Comparison of ENCODE assay signal across 1 cellular context in the genomic region with DNA sequence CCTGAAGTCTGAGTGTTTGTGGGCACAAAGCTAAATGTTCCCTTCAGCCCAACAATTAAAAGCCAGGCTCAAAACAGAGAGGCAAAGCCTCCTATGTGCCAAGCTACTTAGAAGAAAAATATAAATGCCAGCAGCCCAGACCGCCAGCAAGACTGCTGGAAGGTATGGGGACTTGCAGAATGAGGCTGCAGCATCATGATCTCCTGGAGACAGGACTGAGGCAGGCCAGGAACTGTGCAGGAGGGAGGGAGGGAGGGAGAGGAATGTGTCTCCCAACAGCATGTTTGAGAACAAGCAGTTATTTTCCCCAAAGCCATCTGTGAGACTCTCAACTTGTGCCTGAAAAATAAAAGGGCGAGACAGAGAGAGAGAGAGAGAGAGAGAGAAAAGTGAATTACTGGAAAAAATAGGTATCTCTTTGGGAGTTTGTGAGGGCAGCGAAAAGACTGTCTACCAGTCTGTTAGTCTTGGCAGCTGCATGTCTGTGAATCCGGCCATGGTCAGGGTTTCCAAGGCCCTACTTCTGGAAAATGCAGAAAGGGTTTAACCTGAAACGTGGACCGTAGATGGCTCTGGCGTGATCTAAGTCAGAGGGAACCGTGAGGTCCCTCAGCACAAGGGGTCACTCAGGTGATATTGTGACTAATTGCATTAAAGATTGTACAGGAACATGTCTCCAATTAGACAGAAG.
TF ChIP-seq lines count a peak whose summit lies in the region.

No MANE protein-coding gene starts in this region.

TF ChIP-seq in HCT116, 20 proteins besides CTCF, POLR2A, EP300 and RAD21:
- TF ChIP-seq ATF3 (IDR thresholded peaks at IDR 0.05) (no peak), EGR1 (IDR thresholded peaks at IDR 0.05; ENCODE audit: low read depth) (no peak), CBX3 (IDR thresholded peaks at IDR 0.05; ENCODE audit: low read depth) (no peak), SIN3A (IDR thresholded peaks at IDR 0.05; ENCODE audit: low read depth) (no peak), ZNF274 (IDR thresholded peaks at IDR 0.05; ENCODE audit: low read depth, low read length) (no peak), JUND (IDR thresholded peaks at IDR 0.05) (no peak), SP1 (IDR thresholded peaks at IDR 0.05; ENCODE audit: low read depth) (no peak), ZBTB33 (IDR thresholded peaks at IDR 0.05; ENCODE audit: extremely low read depth, insufficient replicate concordance, low read length) (no peak), FOSL1 (IDR thresholded peaks at IDR 0.05; ENCODE audit: low read depth) (no peak), YY1 (IDR thresholded peaks at IDR 0.05; ENCODE audit: extremely low read depth, insufficient replicate concordance, low read depth, low read length) (no peak), ZFX (IDR thresholded peaks at IDR 0.05) (no peak), EZH2phosphoT487 (IDR thresholded peaks at IDR 0.05; ENCODE audit: borderline replicate concordance) (no peak), EZH2 (IDR thresholded peaks at IDR 0.05) (no peak), SRF (IDR thresholded peaks at IDR 0.05; ENCODE audit: low read depth) (no peak)
- TF ChIP-seq, protein P1, sequence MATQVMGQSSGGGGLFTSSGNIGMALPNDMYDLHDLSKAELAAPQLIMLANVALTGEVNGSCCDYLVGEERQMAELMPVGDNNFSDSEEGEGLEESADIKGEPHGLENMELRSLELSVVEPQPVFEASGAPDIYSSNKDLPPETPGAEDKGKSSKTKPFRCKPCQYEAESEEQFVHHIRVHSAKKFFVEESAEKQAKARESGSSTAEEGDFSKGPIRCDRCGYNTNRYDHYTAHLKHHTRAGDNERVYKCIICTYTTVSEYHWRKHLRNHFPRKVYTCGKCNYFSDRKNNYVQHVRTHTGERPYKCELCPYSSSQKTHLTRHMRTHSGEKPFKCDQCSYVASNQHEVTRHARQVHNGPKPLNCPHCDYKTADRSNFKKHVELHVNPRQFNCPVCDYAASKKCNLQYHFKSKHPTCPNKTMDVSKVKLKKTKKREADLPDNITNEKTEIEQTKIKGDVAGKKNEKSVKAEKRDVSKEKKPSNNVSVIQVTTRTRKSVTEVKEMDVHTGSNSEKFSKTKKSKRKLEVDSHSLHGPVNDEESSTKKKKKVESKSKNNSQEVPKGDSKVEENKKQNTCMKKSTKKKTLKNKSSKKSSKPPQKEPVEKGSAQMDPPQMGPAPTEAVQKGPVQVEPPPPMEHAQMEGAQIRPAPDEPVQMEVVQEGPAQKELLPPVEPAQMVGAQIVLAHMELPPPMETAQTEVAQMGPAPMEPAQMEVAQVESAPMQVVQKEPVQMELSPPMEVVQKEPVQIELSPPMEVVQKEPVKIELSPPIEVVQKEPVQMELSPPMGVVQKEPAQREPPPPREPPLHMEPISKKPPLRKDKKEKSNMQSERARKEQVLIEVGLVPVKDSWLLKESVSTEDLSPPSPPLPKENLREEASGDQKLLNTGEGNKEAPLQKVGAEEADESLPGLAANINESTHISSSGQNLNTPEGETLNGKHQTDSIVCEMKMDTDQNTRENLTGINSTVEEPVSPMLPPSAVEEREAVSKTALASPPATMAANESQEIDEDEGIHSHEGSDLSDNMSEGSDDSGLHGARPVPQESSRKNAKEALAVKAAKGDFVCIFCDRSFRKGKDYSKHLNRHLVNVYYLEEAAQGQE (IDR thresholded peaks at IDR 0.05; ENCODE audit: low read depth): no peak
- TF ChIP-seq, protein P2, sequence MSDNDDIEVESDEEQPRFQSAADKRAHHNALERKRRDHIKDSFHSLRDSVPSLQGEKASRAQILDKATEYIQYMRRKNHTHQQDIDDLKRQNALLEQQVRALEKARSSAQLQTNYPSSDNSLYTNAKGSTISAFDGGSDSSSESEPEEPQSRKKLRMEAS (IDR thresholded peaks at IDR 0.05): no peak
TF ChIP-seq in HCT116: peak in this region for 0.
